Comparison of ENCODE assay signal across 9 cellular contexts in genomic region chr2:236731767-236732580, GRCh38.
DNase-seq lines count a peak whose midpoint lies in the region; ATAC-seq and TF ChIP-seq lines count a peak whose summit lies in the region.
"Had no signal": no experiment of that assay in that cellular context is flagged by ENCODE, and none has a peak within 500 bp of the region (broad histone marks: within the 10 kb centered on the region; RNA-seq: fewer than 3 reads in every experiment).

No MANE protein-coding gene starts in this region.

- intact Hi-C loops in left cardiac atrium (cut with DNase I), result loop anchor here in 1 of 2 donors (10.0 kb wide), 1 partner anchor 167 kb away; the partner anchor contains the start of gene ACKR3
- intact Hi-C loops in gastrocnemius medialis (cut with DNase I; ENCODE audit: low total_unique reads), result loop anchor here (1.0 to 5.0 kb wide), 6 partner anchors 21 to 355 kb away; partner anchors contain the start of genes ACKR3 and COPS8

- H3K27ac Mint-ChIP-seq in stimulated activated effector memory CD8-positive, alpha-beta T cell treated with anti-CD3 and anti-CD28 coated beads, Interleukin-12 subunit alpha, Interleukin-12 subunit beta, amount 100 ng/mL, for 72 hours, result no peak overlapping the region

- no peak for TF ChIP-seq CTCF in WERI-Rb-1 (IDR thresholded peaks at IDR 0.05; ENCODE audit: low read depth, low read length)
- peak in 1 of 5 experiments; percentile 15 for TF ChIP-seq CTCF in gastrocnemius medialis (IDR thresholded peaks at IDR 0.05 in 4 of 5, conservative IDR thresholded peaks at IDR 0.05 in 1 of 5)

- H3K9me3 Mint-ChIP-seq in stimulated activated effector memory CD8-positive, alpha-beta T cell treated with anti-CD3 and anti-CD28 coated beads, Interleukin-12 subunit alpha, Interleukin-12 subunit beta, amount 100 ng/mL, for 72 hours, result no peaks in the 10 kb centered on the region

- H3K4me1 Mint-ChIP-seq in stimulated activated effector memory CD8-positive, alpha-beta T cell treated with anti-CD3 and anti-CD28 coated beads, Interleukin-12 subunit alpha, Interleukin-12 subunit beta, amount 100 ng/mL, for 72 hours, result no peaks in the 10 kb centered on the region

- no peak overlapping the region for H3K27ac ChIP-seq in WERI-Rb-1
- peak overlapping the region; percentile 89 to 92 (median 90) for H3K27ac ChIP-seq in gastrocnemius medialis
- H3K27ac ChIP-seq: cardiac muscle cell had no signal

- ATAC-seq in left cardiac atrium, result peak; percentile 93 to 94
- ATAC-seq in gastrocnemius medialis, result peak; percentile 93 to 95
- ATAC-seq in HG02885 (IDR thresholded peaks at IDR 0.05; ENCODE audit: poor library complexity, unreplicated experiment), result no peak
- ATAC-seq in stimulated activated effector memory CD8-positive, alpha-beta T cell treated with anti-CD3 and anti-CD28 coated beads, Interleukin-12 subunit alpha, Interleukin-12 subunit beta, amount 100 ng/mL, for 72 hours, result no peak
- no peak for ATAC-seq in HG02642 (IDR thresholded peaks at IDR 0.05; ENCODE audit: poor library complexity, unreplicated experiment)

- H3K27me3 ChIP-seq in WERI-Rb-1 (ENCODE audit: insufficient read depth, low read depth, severe bottlenecking), result no peaks in the 10 kb centered on the region
- H3K27me3 ChIP-seq in gastrocnemius medialis, result no peaks in the 10 kb centered on the region
- H3K27me3 ChIP-seq: cardiac muscle cell had no signal

- no peaks in the 10 kb centered on the region for H3K36me3 Mint-ChIP-seq in stimulated activated effector memory CD8-positive, alpha-beta T cell treated with anti-CD3 and anti-CD28 coated beads, Interleukin-12 subunit alpha, Interleukin-12 subunit beta, amount 100 ng/mL, for 72 hours

- in situ Hi-C loops in gastrocnemius medialis (cut with MboI; ENCODE audit: low sequenced_read_pairs in 4 of 4), result no loop called here

- no peak overlapping the region for H3K4me3 Mint-ChIP-seq in stimulated activated effector memory CD8-positive, alpha-beta T cell treated with anti-CD3 and anti-CD28 coated beads, Interleukin-12 subunit alpha, Interleukin-12 subunit beta, amount 100 ng/mL, for 72 hours

- peaks cover 29 to 31% of the 10 kb centered on the region in 2 donors for H3K4me1 ChIP-seq in gastrocnemius medialis

- DNase-seq in EH (ENCODE audit: low read depth) (peak; percentile 55), WERI-Rb-1 (peak; percentile 46), left cardiac atrium (peak; percentile 83), gastrocnemius medialis (peak; percentile 85 to 96), NCI-H526 (lab: John Stamatoyannopoulos, UW) (no peak)
- no peak for DNase-seq in stimulated activated effector memory CD8-positive, alpha-beta T cell treated with anti-CD3 and anti-CD28 coated beads, Interleukin-12 subunit alpha, Interleukin-12 subunit beta, amount 100 ng/mL, for 72 hours (ENCODE audit: low spot score in 2 of 2)

- H3K9me3 ChIP-seq in WERI-Rb-1 (ENCODE audit: severe bottlenecking) (no peaks in the 10 kb centered on the region), gastrocnemius medialis (no peaks in the 10 kb centered on the region)

- H3K4me3 ChIP-seq in WERI-Rb-1 (ENCODE audit: low read depth, low read length), result no peak overlapping the region
- H3K4me3 ChIP-seq in gastrocnemius medialis, result peak overlapping the region in 1 of 4 donors; percentile 16
- H3K4me3 ChIP-seq: cardiac muscle cell had no signal

- no peak for TF ChIP-seq POLR2A in gastrocnemius medialis (IDR thresholded peaks at IDR 0.05)

- H3K36me3 ChIP-seq in WERI-Rb-1 (no peaks in the 10 kb centered on the region), gastrocnemius medialis (no peaks in the 10 kb centered on the region)
- H3K36me3 ChIP-seq: cardiac muscle cell had no signal

Comparison
In these comparisons a context has a peak if more than half of its experiments do, and no peak if none do; other contexts are left out.
1. DNase-seq: peak in EH (single experiment), WERI-Rb-1 (single experiment), left cardiac atrium (single experiment) and gastrocnemius medialis (2 of 2); none in stimulated activated effector memory CD8-positive, alpha-beta T cell treated with anti-CD3 and anti-CD28 coated beads, Interleukin-12 subunit alpha, Interleukin-12 subunit beta, amount 100 ng/mL, for 72 hours (0 of 2) and NCI-H526 (0 of 2).
2. ATAC-seq: peak in left cardiac atrium (2 of 2) and gastrocnemius medialis (2 of 2); none in HG02885 (single experiment), stimulated activated effector memory CD8-positive, alpha-beta T cell treated with anti-CD3 and anti-CD28 coated beads, Interleukin-12 subunit alpha, Interleukin-12 subunit beta, amount 100 ng/mL, for 72 hours (single experiment) and HG02642 (single experiment).